In the genomic region with DNA sequence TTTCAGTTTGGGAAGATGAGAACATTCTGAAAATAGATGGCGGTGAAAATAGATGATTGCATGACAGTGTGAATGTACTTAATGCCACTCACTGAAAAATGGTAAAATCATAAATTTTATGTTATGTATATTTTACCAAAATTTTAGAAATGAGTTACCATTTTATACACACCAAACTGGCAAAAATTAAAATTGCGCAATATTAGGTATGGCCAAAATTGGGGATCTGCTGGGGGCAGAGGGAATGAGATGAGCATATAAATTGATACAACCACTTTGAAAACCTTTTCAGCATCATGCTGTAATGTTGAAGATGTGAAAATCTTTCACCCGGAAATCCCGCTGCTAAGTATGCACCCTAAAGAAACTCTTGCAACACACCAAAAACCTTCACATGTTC, we compare ENCODE assay signal across 11 cellular contexts. TPM values are rescaled to one million over a fixed set of nuclear protein-coding genes. Genes with fewer than 3 reads are reported as not detected.
"Had no signal": no experiment of that assay in that cellular context is flagged by ENCODE, and none has a peak within 500 bp of the region (broad histone marks: within the 10 kb centered on the region; RNA-seq: fewer than 3 reads in every experiment).

No MANE protein-coding gene starts in this region.

- H3K4me2 ChIP-seq: GM23338, KMS-11 had no signal

- ATAC-seq: GM23338, HCT116 had no signal

- H2AFZ ChIP-seq: GM23338 had no signal

- DNase-seq: H7, HFFc6, Karpas-422, KBM-7 had no signal

- H3K9me3 Mint-ChIP-seq: HFFc6 had no signal

- H3K9ac ChIP-seq: KMS-11 had no signal

- H3K4me3 ChIP-seq: GM23338, HAP-1 had no signal

- H3K27me3 Mint-ChIP-seq: IgD-negative memory B cell had no signal

- H3K27ac ChIP-seq: HL-60, KMS-11 had no signal

- H3K4me1 Mint-ChIP-seq: GM23338, IgD-negative memory B cell had no signal

- H3K27ac Mint-ChIP-seq: GM23338, HFFc6, IgD-negative memory B cell had no signal

- H3K4me1 ChIP-seq: HAP-1 had no signal

- H3K36me3 ChIP-seq: HAP-1 had no signal

- H3K4me3 Mint-ChIP-seq: GM23338, HFFc6, IgD-negative memory B cell had no signal

RNA-seq across cellular contexts. Expression of gene TMPRSS2, which starts 10.8 kb away (rescaled TPM):
- total RNA-seq: HFFc6, HT1080 had no signal
- polyA plus RNA-seq: IgD-negative memory B cell had no signal
